Comparison of ENCODE assay signal across 1 cellular context in genomic region chr3:58164916-58165821, GRCh38.
TF ChIP-seq lines count a peak whose summit lies in the region.

No MANE protein-coding gene starts in this region.

TF ChIP-seq in H1, 55 proteins besides CTCF, POLR2A, EP300 and RAD21:
- TF ChIP-seq TEAD4 (IDR thresholded peaks at IDR 0.05; ENCODE audit: low read depth, low read length) (peak; percentile 71), CHD1 (IDR thresholded peaks at IDR 0.05; ENCODE audit: low read depth, low read length) (no peak), MAFK (IDR thresholded peaks at IDR 0.05; ENCODE audit: low read depth, low read length) (no peak), USF2 (IDR thresholded peaks at IDR 0.05; ENCODE audit: low read length) (no peak)
